8 cellular contexts compared by ENCODE assay signal in genomic region chr4:48831532-48832015, GRCh38. TPM values are rescaled to one million over a fixed set of nuclear protein-coding genes. Genes with fewer than 3 reads are reported as not detected.
DNase-seq lines count a peak whose midpoint lies in the region; ATAC-seq and TF ChIP-seq lines count a peak whose summit lies in the region.

No MANE protein-coding gene starts in this region.

- peak overlapping the region; percentile 100 for H3K27ac Mint-ChIP-seq in CD4-positive, CD25-positive, alpha-beta regulatory T cell
- peak overlapping the region; percentile 99 for H3K27ac Mint-ChIP-seq in activated CD4-positive, alpha-beta memory T cell treated with anti-CD3 and anti-CD28 coated beads, Interleukin-2, amount 10 ng/mL, durations not matched to agents 7 days and 5 days

- H2AFZ ChIP-seq in smooth muscle cell (ENCODE audit: low read depth): peak overlapping the region; percentile 95

- ATAC-seq in CD4-positive, CD25-positive, alpha-beta regulatory T cell (ENCODE audit: low read depth in 2 of 2): no peak
- no peak for ATAC-seq in HG03175 (IDR thresholded peaks at IDR 0.05; ENCODE audit: unreplicated experiment)

- peaks cover 4% of the 10 kb centered on the region for H4K20me1 ChIP-seq in smooth muscle cell (ENCODE audit: low read depth)

- H3F3A ChIP-seq in smooth muscle cell (ENCODE audit: low read depth): no peaks in the 10 kb centered on the region

- no peaks in the 10 kb centered on the region for H3K9me3 ChIP-seq in CD4-positive, CD25-positive, alpha-beta regulatory T cell (ENCODE audit: control insufficient read depth in 2 of 2, low read length in 2 of 2)
- H3K9me3 ChIP-seq in HAP-1 (no peaks in the 10 kb centered on the region), iPS DF 6.9 (ENCODE audit: control insufficient read depth, insufficient read depth, low read length) (no peaks in the 10 kb centered on the region), smooth muscle cell (replicated peaks; ENCODE audit: low read depth) (no peaks in the 10 kb centered on the region)

- peak overlapping the region; percentile 99 for H3K9ac ChIP-seq in smooth muscle cell (ENCODE audit: low read depth)

- H3K27ac ChIP-seq in CD4-positive, CD25-positive, alpha-beta regulatory T cell (ENCODE audit: insufficient read depth, low read length, poor library complexity, severe bottlenecking): peak overlapping the region; percentile 96
- peak overlapping the region; percentile 36 for H3K27ac ChIP-seq in iPS DF 6.9 (ENCODE audit: low read length)
- peak overlapping the region; percentile 96 for H3K27ac ChIP-seq in smooth muscle cell (ENCODE audit: low read depth)

- peaks cover 55% of the 10 kb centered on the region for H3K79me2 ChIP-seq in smooth muscle cell (ENCODE audit: low read depth)

- no CpG with 5 or more reads among the region's 10 CpGs for WGBS in iPS DF 6.9 (ENCODE audit: insufficient coverage, insufficient read length)
- under 1% methylated on average over 10 of the region's 10 CpGs for WGBS in smooth muscle cell (ENCODE audit: low lambda C conversion rate)

- peaks cover 21% of the 10 kb centered on the region for H3K4me1 ChIP-seq in CD4-positive, CD25-positive, alpha-beta regulatory T cell (ENCODE audit: control insufficient read depth, insufficient read depth, low read length, poor library complexity, severe bottlenecking)
- H3K4me1 ChIP-seq in HAP-1 (peaks cover 12% of the 10 kb centered on the region), iPS DF 6.9 (ENCODE audit: control insufficient read depth, insufficient read depth, low read length) (no peaks in the 10 kb centered on the region), smooth muscle cell (ENCODE audit: low read depth) (peaks cover 19% of the 10 kb centered on the region)

- DNase-seq in CD4-positive, CD25-positive, alpha-beta regulatory T cell: no peak
- DNase-seq in HAP-1 (ENCODE audit: low spot score in 2 of 2) (peak in 1 of 2 experiments; percentile 23), iPS DF 6.9 (ENCODE audit: low read depth, low spot score) (no peak), smooth muscle cell (lab: John Stamatoyannopoulos, UW; ENCODE audit: unreplicated experiment) (no peak), NCI-H2227 (lab: John Stamatoyannopoulos, UW; ENCODE audit: unreplicated experiment) (no peak), NCI-H774 (lab: John Stamatoyannopoulos, UW) (no peak)
- DNase-seq in activated CD4-positive, alpha-beta memory T cell treated with anti-CD3 and anti-CD28 coated beads, Interleukin-2, amount 10 ng/mL, durations not matched to agents 7 days and 5 days: no peak

- CTCF ChIA-PET in activated CD4-positive, alpha-beta memory T cell treated with anti-CD3 and anti-CD28 coated beads, Interleukin-2, amount 10 ng/mL, durations not matched to agents 7 days and 5 days (lab: Charles Lee): interaction anchor here (1.3 kb wide), 2 partner anchors 20 to 113 kb away, joined by 3 to 4 read pairs; no protein-coding TSS in a partner anchor

- peaks cover 2% of the 10 kb centered on the region for H3K27me3 ChIP-seq in CD4-positive, CD25-positive, alpha-beta regulatory T cell (ENCODE audit: control insufficient read depth, insufficient read depth, low read length)
- no peaks in the 10 kb centered on the region for H3K27me3 ChIP-seq in HAP-1 (ENCODE audit: low read depth)
- H3K27me3 ChIP-seq in iPS DF 6.9 (ENCODE audit: control insufficient read depth, insufficient read depth, low read length): no peaks in the 10 kb centered on the region
- H3K27me3 ChIP-seq in smooth muscle cell (ENCODE audit: low read depth): no peaks in the 10 kb centered on the region

- H3K36me3 Mint-ChIP-seq in CD4-positive, CD25-positive, alpha-beta regulatory T cell: peaks cover 14% of the 10 kb centered on the region
- peaks cover 36% of the 10 kb centered on the region for H3K36me3 Mint-ChIP-seq in activated CD4-positive, alpha-beta memory T cell treated with anti-CD3 and anti-CD28 coated beads, Interleukin-2, amount 10 ng/mL, durations not matched to agents 7 days and 5 days (ENCODE audit: low read depth)

- POLR2A ChIA-PET in activated CD4-positive, alpha-beta memory T cell treated with anti-CD3 and anti-CD28 coated beads, Interleukin-2, amount 10 ng/mL, durations not matched to agents 7 days and 5 days (lab: Charles Lee): interaction anchor here (1.2 to 4.2 kb wide), 4 partner anchors 8 to 74 kb away, joined by 4 to 35 read pairs (median 6); partner anchors contain the start of genes FRYL and OCIAD2

- H3K9me3 Mint-ChIP-seq in CD4-positive, CD25-positive, alpha-beta regulatory T cell: peaks cover 0 to 6% (median 0%) of the 10 kb centered on the region in 7 donors
- H3K9me3 Mint-ChIP-seq in activated CD4-positive, alpha-beta memory T cell treated with anti-CD3 and anti-CD28 coated beads, Interleukin-2, amount 10 ng/mL, durations not matched to agents 7 days and 5 days: peaks cover 4% of the 10 kb centered on the region

- in situ Hi-C loops in HAP-1 (cut with MboI; ENCODE audit: low sequenced_read_pairs): loop anchor here (10.0 kb wide), 1 partner anchor 47 kb away; the partner anchor contains the start of gene FRYL

- TF ChIP-seq CTCF in smooth muscle cell (IDR thresholded peaks at IDR 0.05; ENCODE audit: borderline replicate concordance, insufficient read depth, poor library complexity, severe bottlenecking): no peak

- peak overlapping the region; percentile 99 for H3K4me2 ChIP-seq in smooth muscle cell

- H3K36me3 ChIP-seq in CD4-positive, CD25-positive, alpha-beta regulatory T cell (ENCODE audit: control insufficient read depth, insufficient read depth, low read length): peaks cover 30% of the 10 kb centered on the region
- H3K36me3 ChIP-seq in HAP-1 (replicated peaks) (peaks cover 37% of the 10 kb centered on the region), iPS DF 6.9 (ENCODE audit: control insufficient read depth, insufficient read depth, low read length) (peaks cover 10% of the 10 kb centered on the region; the same call in 1 of the 2 replicates), smooth muscle cell (ENCODE audit: low read depth) (peaks cover 20% of the 10 kb centered on the region)

- peak overlapping the region; percentile 90 for H3K4me3 ChIP-seq in CD4-positive, CD25-positive, alpha-beta regulatory T cell (ENCODE audit: low read depth, low read length)
- peak overlapping the region; percentile 84 for H3K4me3 ChIP-seq in HAP-1
- peak overlapping the region; percentile 99 for H3K4me3 ChIP-seq in iPS DF 6.9 (ENCODE audit: low read length)
- H3K4me3 ChIP-seq in smooth muscle cell: peak overlapping the region; percentile 93

- H3K4me1 Mint-ChIP-seq in CD4-positive, CD25-positive, alpha-beta regulatory T cell: peaks cover 16 to 46% (median 27%) of the 10 kb centered on the region in 4 donors
- peaks cover 28% of the 10 kb centered on the region for H3K4me1 Mint-ChIP-seq in activated CD4-positive, alpha-beta memory T cell treated with anti-CD3 and anti-CD28 coated beads, Interleukin-2, amount 10 ng/mL, durations not matched to agents 7 days and 5 days

- H3K27me3 Mint-ChIP-seq in CD4-positive, CD25-positive, alpha-beta regulatory T cell: peaks cover 14% of the 10 kb centered on the region
- H3K27me3 Mint-ChIP-seq in activated CD4-positive, alpha-beta memory T cell treated with anti-CD3 and anti-CD28 coated beads, Interleukin-2, amount 10 ng/mL, durations not matched to agents 7 days and 5 days: peaks cover 2% of the 10 kb centered on the region

- peak overlapping the region; percentile 96 to 100 (median 98) for H3K4me3 Mint-ChIP-seq in CD4-positive, CD25-positive, alpha-beta regulatory T cell
- H3K4me3 Mint-ChIP-seq in activated CD4-positive, alpha-beta memory T cell treated with anti-CD3 and anti-CD28 coated beads, Interleukin-2, amount 10 ng/mL, durations not matched to agents 7 days and 5 days: peak overlapping the region; percentile 100

RNA-seq across cellular contexts. Expression of gene OCIAD1, which starts 0.7 kb away (rescaled TPM):
- total RNA-seq in CD4-positive, CD25-positive, alpha-beta regulatory T cell: 72.2 TPM
- polyA plus RNA-seq in CD4-positive, CD25-positive, alpha-beta regulatory T cell: 100 to 1,000 TPM; 139 to 185 (median 155) TPM
- total RNA-seq in activated CD4-positive, alpha-beta memory T cell treated with anti-CD3 and anti-CD28 coated beads, Interleukin-2, amount 10 ng/mL, durations not matched to agents 7 days and 5 days: 100 to 1,000 TPM; 103 to 104 TPM
- 180 and 196 TPM in 2 replicates for total RNA-seq in smooth muscle cell
- 130 and 159 TPM in 2 replicates for polyA plus RNA-seq in smooth muscle cell

RNA-seq across cellular contexts. Expression of gene FRYL, which starts 51.5 kb away (rescaled TPM):
- total RNA-seq in CD4-positive, CD25-positive, alpha-beta regulatory T cell: 135 TPM
- 10 to 100 TPM; 27.5 to 34.3 (median 31.2) TPM for polyA plus RNA-seq in CD4-positive, CD25-positive, alpha-beta regulatory T cell
- 10 to 100 TPM; 82.4 to 82.7 TPM for total RNA-seq in activated CD4-positive, alpha-beta memory T cell treated with anti-CD3 and anti-CD28 coated beads, Interleukin-2, amount 10 ng/mL, durations not matched to agents 7 days and 5 days
- total RNA-seq in smooth muscle cell: 56.6 and 57.0 TPM in 2 replicates
- polyA plus RNA-seq in smooth muscle cell: 14.9 and 17.7 TPM in 2 replicates

Comparison
In these comparisons a context has a peak if more than half of its experiments do, and no peak if none do; other contexts are left out.
1. H3K27ac ChIP-seq: peak in every context shown above with its lines; median percentile 96 in CD4-positive, CD25-positive, alpha-beta regulatory T cell; 96 in smooth muscle cell; 36 in iPS DF 6.9.